ENCODE assay signal across 2 cellular contexts in genomic region chr1:233689017-233689747, GRCh38.
TF ChIP-seq lines count a peak whose summit lies in the region.

No MANE protein-coding gene starts in this region.

TF ChIP-seq in liver, 16 proteins besides CTCF, POLR2A, EP300 and RAD21:
- TF ChIP-seq FOXA2 (IDR thresholded peaks at IDR 0.05) (no peak), JUND (IDR thresholded peaks at IDR 0.05) (peak in 1 of 2 donors; percentile 14), TAF1 (conservative IDR thresholded peaks at IDR 0.05) (no peak), EGR1 (IDR thresholded peaks at IDR 0.05; ENCODE audit: low read depth in 2 of 2) (no peak), GABPA (IDR thresholded peaks at IDR 0.05 in 1 of 2, conservative IDR thresholded peaks at IDR 0.05 in 1 of 2) (no peak), ATF3 (IDR thresholded peaks at IDR 0.05) (no peak), NR2F2 (IDR thresholded peaks at IDR 0.05) (no peak), YY1 (IDR thresholded peaks at IDR 0.05) (no peak), FOXA1 (IDR thresholded peaks at IDR 0.05) (no peak), RXRA (IDR thresholded peaks at IDR 0.05) (no peak), HNF4A (conservative IDR thresholded peaks at IDR 0.05) (peak; percentile 7 to 36), HNF4G (IDR thresholded peaks at IDR 0.05) (no peak), REST (IDR thresholded peaks at IDR 0.05) (no peak), SP1 (IDR thresholded peaks at IDR 0.05) (peak; percentile 27)
- TF ChIP-seq, protein P1, sequence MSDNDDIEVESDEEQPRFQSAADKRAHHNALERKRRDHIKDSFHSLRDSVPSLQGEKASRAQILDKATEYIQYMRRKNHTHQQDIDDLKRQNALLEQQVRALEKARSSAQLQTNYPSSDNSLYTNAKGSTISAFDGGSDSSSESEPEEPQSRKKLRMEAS (IDR thresholded peaks at IDR 0.05): no peak
- TF ChIP-seq, protein P2, sequence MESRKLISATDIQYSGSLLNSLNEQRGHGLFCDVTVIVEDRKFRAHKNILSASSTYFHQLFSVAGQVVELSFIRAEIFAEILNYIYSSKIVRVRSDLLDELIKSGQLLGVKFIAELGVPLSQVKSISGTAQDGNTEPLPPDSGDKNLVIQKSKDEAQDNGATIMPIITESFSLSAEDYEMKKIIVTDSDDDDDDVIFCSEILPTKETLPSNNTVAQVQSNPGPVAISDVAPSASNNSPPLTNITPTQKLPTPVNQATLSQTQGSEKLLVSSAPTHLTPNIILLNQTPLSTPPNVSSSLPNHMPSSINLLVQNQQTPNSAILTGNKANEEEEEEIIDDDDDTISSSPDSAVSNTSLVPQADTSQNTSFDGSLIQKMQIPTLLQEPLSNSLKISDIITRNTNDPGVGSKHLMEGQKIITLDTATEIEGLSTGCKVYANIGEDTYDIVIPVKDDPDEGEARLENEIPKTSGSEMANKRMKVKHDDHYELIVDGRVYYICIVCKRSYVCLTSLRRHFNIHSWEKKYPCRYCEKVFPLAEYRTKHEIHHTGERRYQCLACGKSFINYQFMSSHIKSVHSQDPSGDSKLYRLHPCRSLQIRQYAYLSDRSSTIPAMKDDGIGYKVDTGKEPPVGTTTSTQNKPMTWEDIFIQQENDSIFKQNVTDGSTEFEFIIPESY (IDR thresholded peaks at IDR 0.05): no peak

TF ChIP-seq in HepG2, 621 proteins besides CTCF, POLR2A, EP300 and RAD21:
- TF ChIP-seq SNRNP70 (IDR thresholded peaks at IDR 0.05; ENCODE audit: low read depth, low read length) (no peak), ZNF652 (CRISPR knock-in tag; IDR thresholded peaks at IDR 0.05; ENCODE audit: borderline replicate concordance, low read depth) (no peak), NFIC (IDR thresholded peaks at IDR 0.05; ENCODE audit: low read length) (no peak), ZNF841 (CRISPR knock-in tag; IDR thresholded peaks at IDR 0.05; ENCODE audit: borderline replicate concordance) (no peak), ZNF362 (CRISPR knock-in tag; IDR thresholded peaks at IDR 0.05; ENCODE audit: borderline replicate concordance) (no peak), ZNF772 (CRISPR knock-in tag; IDR thresholded peaks at IDR 0.05) (no peak), THAP9 (CRISPR knock-in tag; IDR thresholded peaks at IDR 0.05; ENCODE audit: borderline replicate concordance) (no peak), MAFG (CRISPR knock-in tag; IDR thresholded peaks at IDR 0.05) (no peak), FOXK2 (IDR thresholded peaks at IDR 0.05) (no peak), PCBP1 (IDR thresholded peaks at IDR 0.05; ENCODE audit: borderline replicate concordance, low read depth, low read length) (no peak), ZSCAN30 (CRISPR knock-in tag; IDR thresholded peaks at IDR 0.05) (no peak), ARNT (IDR thresholded peaks at IDR 0.05) (no peak), EZH2 (conservative IDR thresholded peaks at IDR 0.05; ENCODE audit: low read depth, low read length) (no peak), SIX4 (CRISPR knock-in tag; IDR thresholded peaks at IDR 0.05) (no peak), IRF2 (CRISPR knock-in tag; IDR thresholded peaks at IDR 0.05) (no peak), ZMYM3 (CRISPR knock-in tag; IDR thresholded peaks at IDR 0.05) (no peak)
TF ChIP-seq in HepG2: peak in this region for 0.
